Comparison of ENCODE assay signal across 13 cellular contexts in the genomic region with DNA sequence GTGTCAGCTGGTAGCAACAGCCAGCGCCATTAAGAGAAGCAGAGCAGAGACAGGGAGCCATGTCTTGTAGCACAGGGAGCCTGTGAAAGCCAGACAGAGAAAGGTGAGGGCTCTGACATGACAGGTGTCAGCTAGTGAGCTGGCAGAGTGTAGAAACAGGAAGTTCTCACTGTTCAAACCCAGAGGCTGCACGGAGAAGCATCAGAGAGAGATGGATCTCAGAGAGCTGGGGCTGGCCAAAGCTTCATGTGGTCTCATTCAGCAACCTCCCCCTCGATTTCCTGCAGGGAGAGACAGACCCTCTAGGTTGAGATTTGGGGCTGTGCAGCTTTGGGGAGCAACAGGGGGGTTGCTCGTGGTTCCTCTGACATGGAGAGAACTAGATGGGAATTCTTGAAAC.
"Had no signal": no experiment of that assay in that cellular context is flagged by ENCODE, and none has a peak within 500 bp of the region (broad histone marks: within the 10 kb centered on the region; RNA-seq: fewer than 3 reads in every experiment).

No MANE protein-coding gene starts in this region.

- H3K4me3 ChIP-seq: pancreas, suprapubic skin, upper lobe of left lung had no signal

- FAIRE-seq: pancreas had no signal

- ATAC-seq: activated T-cell treated with anti-CD3 and anti-CD28 coated beads, Interleukin-2, amount 50 U/mL, for 4 hours; pancreas; stimulated activated naive CD8-positive, alpha-beta T cell treated with anti-CD3 and anti-CD28 coated beads, Interleukin-15, Interleukin-2, amounts not matched to agents 100 U/mL and 50 U/mL, for 24 hours had no signal

- H3K4me1 Mint-ChIP-seq: activated naive CD8-positive, alpha-beta T cell treated with anti-CD3 and anti-CD28 coated beads for 36 hours had no signal

- H3K27me3 ChIP-seq: brain microvascular endothelial cell, pancreas, upper lobe of left lung had no signal

- H3K36me3 Mint-ChIP-seq: activated CD4-positive, alpha-beta memory T cell treated with anti-CD3 and anti-CD28 coated beads for 36 hours had no signal

- H3K4me1 ChIP-seq: pancreas, suprapubic skin, upper lobe of left lung had no signal

- H3K27ac Mint-ChIP-seq: activated CD4-positive, alpha-beta memory T cell treated with anti-CD3 and anti-CD28 coated beads for 36 hours; activated naive CD8-positive, alpha-beta T cell treated with anti-CD3 and anti-CD28 coated beads for 36 hours had no signal

- H3K4me3 Mint-ChIP-seq: activated CD4-positive, alpha-beta memory T cell treated with anti-CD3 and anti-CD28 coated beads for 36 hours; activated naive CD8-positive, alpha-beta T cell treated with anti-CD3 and anti-CD28 coated beads for 36 hours; activated T-cell treated with anti-CD3 and anti-CD28 coated beads, Interleukin-2, amount 50 U/mL, for 4 hours; neural crest cell had no signal

- H3K27ac ChIP-seq: brain microvascular endothelial cell, pancreas, suprapubic skin, upper lobe of left lung had no signal

- H3K36me3 ChIP-seq: brain microvascular endothelial cell, pancreas, suprapubic skin, upper lobe of left lung had no signal

- H3K9me3 Mint-ChIP-seq: activated CD4-positive, alpha-beta memory T cell treated with anti-CD3 and anti-CD28 coated beads for 36 hours; activated naive CD8-positive, alpha-beta T cell treated with anti-CD3 and anti-CD28 coated beads for 36 hours; neural crest cell had no signal

- DNase-seq: activated CD4-positive, alpha-beta memory T cell treated with anti-CD3 and anti-CD28 coated beads for 36 hours; activated effector memory CD4-positive, alpha-beta T cell treated with anti-CD3 and anti-CD28 coated beads, Interleukin-2, amount 50 U/mL, for 16 hours; activated naive CD8-positive, alpha-beta T cell treated with anti-CD3 and anti-CD28 coated beads for 36 hours; activated T-cell treated with anti-CD3 and anti-CD28 coated beads, Interleukin-2, amount 50 U/mL, for 4 hours; brain microvascular endothelial cell; dermis blood vessel endothelial cell; hippocampal formation; pancreas; stimulated activated CD4-positive, alpha-beta T cell treated with anti-CD3 and anti-CD28 coated beads, Interleukin-2, amount 100 ng/mL, for 48 hours; stimulated activated naive CD8-positive, alpha-beta T cell treated with anti-CD3 and anti-CD28 coated beads, Interleukin-15, Interleukin-2, amounts not matched to agents 100 U/mL and 50 U/mL, for 24 hours; upper lobe of left lung had no signal

- H3K9me3 ChIP-seq: pancreas, suprapubic skin, upper lobe of left lung had no signal
